ENCODE assay signal across 10 cellular contexts in the genomic region with DNA sequence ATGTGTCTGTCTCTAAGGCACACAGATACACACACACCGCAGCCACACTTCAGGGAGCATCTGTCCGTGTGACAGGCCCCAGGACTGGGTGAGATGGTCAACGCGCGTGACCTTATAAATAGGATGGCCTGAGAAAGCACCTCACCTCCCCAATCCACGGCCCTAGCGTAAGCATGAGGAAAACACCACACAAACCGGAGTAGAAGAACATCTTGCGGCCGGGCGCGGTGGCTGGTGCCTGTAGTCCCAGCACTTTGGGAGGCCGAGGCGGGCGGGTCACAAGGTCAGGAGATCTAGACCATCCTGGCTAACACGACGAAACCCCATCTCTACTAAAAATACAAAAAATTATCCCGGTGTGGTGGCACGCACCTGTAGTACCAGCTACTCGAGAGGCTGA. TPM values are rescaled to one million over a fixed set of nuclear protein-coding genes. Genes with fewer than 3 reads are reported as not detected.
A peak's percentile ranks its signal among the peaks of the same experiment; 100 is the strongest.
DNase-seq lines count a peak whose midpoint lies in the region.
"Had no signal": no experiment of that assay in that cellular context is flagged by ENCODE, and none has a peak within 500 bp of the region (broad histone marks: within the 10 kb centered on the region; RNA-seq: fewer than 3 reads in every experiment).

No MANE protein-coding gene starts in this region.

- peaks cover 16% of the 10 kb centered on the region for H3K79me1 ChIP-seq in mesenchymal stem cell (replicated peaks; ENCODE audit: low read length, poor library complexity, severe bottlenecking)

- H3K27me3 ChIP-seq in BLaER1 (no peaks in the 10 kb centered on the region), HAP-1 (ENCODE audit: low read depth) (no peaks in the 10 kb centered on the region), mesenchymal stem cell (ENCODE audit: control insufficient read depth in 1 of 2, insufficient read depth in 1 of 2, low read length in 2 of 2) (no peaks in the 10 kb centered on the region)

- no peak overlapping the region for H4K8ac ChIP-seq in mesenchymal stem cell (ENCODE audit: low read length)

- H2AK5ac ChIP-seq in mesenchymal stem cell (ENCODE audit: low read length, severe bottlenecking): no peak overlapping the region

- H4K20me1 ChIP-seq in BLaER1: peaks cover 49% of the 10 kb centered on the region

- H3K4me1 ChIP-seq in BLaER1: peaks cover 19% of the 10 kb centered on the region
- no peaks in the 10 kb centered on the region for H3K4me1 ChIP-seq in HAP-1
- H3K4me1 ChIP-seq in mesenchymal stem cell (ENCODE audit: control insufficient read depth, insufficient read depth, low read depth, low read length): peaks cover 10% of the 10 kb centered on the region

- H2BK5ac ChIP-seq in mesenchymal stem cell (ENCODE audit: low read depth, low read length, poor library complexity, severe bottlenecking): no peak overlapping the region

- no peak overlapping the region for H4K91ac ChIP-seq in mesenchymal stem cell (ENCODE audit: low read length)

- H3K14ac ChIP-seq in mesenchymal stem cell (ENCODE audit: low read length in 2 of 2): no peak overlapping the region

- H3K27ac Mint-ChIP-seq in activated naive CD8-positive, alpha-beta T cell: peak overlapping the region; percentile 79

- H3K4me3 ChIP-seq in BLaER1 (peak overlapping the region; percentile 90), HAP-1 (peak overlapping the region; percentile 62), mesenchymal stem cell (ENCODE audit: insufficient read depth in 1 of 2, low read depth in 1 of 2, low read length in 2 of 2) (no peak overlapping the region)

- H3K36me3 ChIP-seq in BLaER1: peaks cover 25% of the 10 kb centered on the region
- H3K36me3 ChIP-seq in HAP-1 (replicated peaks): peaks cover 6% of the 10 kb centered on the region; the same call in 1 of the 2 replicates
- peaks cover 0 to 3% of the 10 kb centered on the region in 2 experiments for H3K36me3 ChIP-seq in mesenchymal stem cell (ENCODE audit: control insufficient read depth in 1 of 2, insufficient read depth in 2 of 2, low read depth in 1 of 2, low read length in 2 of 2)

- peaks cover 7% of the 10 kb centered on the region for H3K36me3 Mint-ChIP-seq in activated naive CD8-positive, alpha-beta T cell

- no peaks in the 10 kb centered on the region for H3K27me3 Mint-ChIP-seq in activated naive CD8-positive, alpha-beta T cell

- 98% methylated on average over 18 of the region's 20 CpGs for WGBS in mesenchymal stem cell

- H3K4me2 ChIP-seq in BLaER1 (peak overlapping the region; percentile 95), mesenchymal stem cell (ENCODE audit: low read length, poor library complexity, severe bottlenecking) (peak overlapping the region; percentile 10)

- peak overlapping the region; percentile 91 for H3K4me3 Mint-ChIP-seq in activated naive CD8-positive, alpha-beta T cell

- H3K9ac ChIP-seq in BLaER1 (0 out of 2 replicates have a peak overlapping the region, but pooled peaks have one; percentile 86), mesenchymal stem cell (ENCODE audit: low read length) (peak overlapping the region; percentile 22)

- no peaks in the 10 kb centered on the region for H3K9me3 Mint-ChIP-seq in activated naive CD8-positive, alpha-beta T cell (ENCODE audit: low read depth)

- H2AFZ ChIP-seq in mesenchymal stem cell (ENCODE audit: low read depth, low read length): no peak overlapping the region

- no peak overlapping the region for H2BK120ac ChIP-seq in mesenchymal stem cell (ENCODE audit: low read depth, low read length)

- DNase-seq in HAP-1 (ENCODE audit: low spot score in 2 of 2) (no peak), mesenchymal stem cell (no peak), dermis blood vessel endothelial cell (no peak), OCI-M2 (lab: John Stamatoyannopoulos, UW; ENCODE audit: unreplicated experiment) (no peak), NCI-H1092 (lab: John Stamatoyannopoulos, UW) (no peak), HPDE6-E6E7 (ENCODE audit: extremely low spot score) (no peak)
- DNase-seq: COR-L47, NCI-H187 treated with DMSO at 0.1 percent for 48 hours had no signal

- H2BK15ac ChIP-seq in mesenchymal stem cell (ENCODE audit: low read depth, poor library complexity, severe bottlenecking): no peak overlapping the region

- H3K9me3 ChIP-seq in BLaER1 (peaks cover 26% of the 10 kb centered on the region), HAP-1 (peaks cover 7% of the 10 kb centered on the region), mesenchymal stem cell (ENCODE audit: control insufficient read depth, low read length) (peaks cover 6% of the 10 kb centered on the region)

- H2BK12ac ChIP-seq in mesenchymal stem cell (ENCODE audit: low read length in 2 of 2): no peak overlapping the region

- no peak overlapping the region for H3K4ac ChIP-seq in mesenchymal stem cell (ENCODE audit: low read depth in 1 of 2, low read length in 2 of 2)

- H3K27ac ChIP-seq in BLaER1: no peak overlapping the region
- H3K27ac ChIP-seq in mesenchymal stem cell (ENCODE audit: low read length, poor library complexity, severe bottlenecking): no peak overlapping the region

- peaks cover 32% of the 10 kb centered on the region for H3K4me1 Mint-ChIP-seq in activated naive CD8-positive, alpha-beta T cell (ENCODE audit: low read depth)

- no peak overlapping the region for H3K23ac ChIP-seq in mesenchymal stem cell (ENCODE audit: low read length in 2 of 2)

- in situ Hi-C loops in HAP-1 (cut with MboI; ENCODE audit: low sequenced_read_pairs): no loop called here

- H3K18ac ChIP-seq in mesenchymal stem cell (ENCODE audit: low read depth in 1 of 2, low read length in 2 of 2): no peak overlapping the region

RNA-seq across cellular contexts. Expression of a gene that starts 1.6 kb away (rescaled TPM):
- polyA plus RNA-seq in mesenchymal stem cell (2013, experiment 1 of 2): 5.6 TPM
- polyA plus RNA-seq in mesenchymal stem cell (2013, experiment 2 of 2): 6.2 TPM
- total RNA-seq in dermis blood vessel endothelial cell: 8.5 and 17.1 TPM in 2 replicates

RNA-seq across cellular contexts. Expression of a gene that starts 50.5 kb away (rescaled TPM):
- 53.0 TPM for polyA plus RNA-seq in mesenchymal stem cell (2013, experiment 1 of 2)
- polyA plus RNA-seq in mesenchymal stem cell (2013, experiment 2 of 2): 54.4 TPM
- total RNA-seq in dermis blood vessel endothelial cell: 40.8 and 110 TPM in 2 replicates

Comparison
In these comparisons a context has a peak if more than half of its experiments do, and no peak if none do; other contexts are left out.
1. H3K4me3 ChIP-seq: peak in BLaER1 (single experiment) and HAP-1 (single experiment); none in mesenchymal stem cell (0 of 2).